In the genomic region with DNA sequence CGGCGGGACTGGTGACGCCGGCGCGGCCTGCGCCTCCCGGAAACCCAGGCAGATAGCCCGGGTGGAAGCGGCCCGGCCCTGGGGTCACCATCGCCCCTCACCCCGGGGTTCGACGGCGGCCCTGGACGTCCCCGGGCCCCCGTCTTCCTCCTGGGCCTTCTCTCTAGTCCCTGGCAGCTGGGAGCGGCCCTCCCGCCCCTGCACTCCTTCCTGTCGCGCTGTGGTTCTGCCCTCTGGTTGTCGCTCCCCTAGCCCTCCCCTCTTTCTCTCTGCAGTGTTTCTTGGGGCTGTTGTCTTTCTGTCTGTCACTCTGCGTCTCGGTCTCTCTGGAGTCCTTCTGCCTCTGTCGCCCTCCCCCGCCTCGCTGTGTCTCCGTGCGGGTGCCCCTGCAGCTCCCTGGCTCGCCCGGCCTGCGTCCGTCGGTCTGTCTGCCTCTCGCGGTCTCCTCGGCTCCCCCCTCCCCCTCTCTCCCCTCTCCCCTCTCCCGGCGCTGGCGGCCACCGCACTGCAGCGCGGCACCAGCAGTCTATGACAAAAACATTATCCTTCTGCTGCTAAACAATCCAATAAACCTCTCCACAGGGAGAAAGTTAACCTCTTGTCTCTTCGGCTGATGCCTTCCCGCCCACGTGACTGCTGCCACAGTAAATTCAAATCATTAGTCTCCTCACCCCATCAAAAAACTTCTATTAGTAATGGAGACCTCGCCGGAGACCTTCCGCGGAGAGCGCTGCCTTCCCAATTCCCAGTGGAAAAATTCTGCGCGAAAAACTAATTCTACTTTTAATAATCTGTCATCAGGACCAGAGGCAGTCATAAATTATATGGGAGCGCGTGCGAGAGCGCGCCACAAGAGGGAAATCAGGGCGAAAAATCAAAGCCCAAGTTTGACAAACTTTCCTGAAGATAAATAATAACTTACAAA, we compare ENCODE assay signal across 9 cellular contexts.
DNase-seq lines count a peak whose midpoint lies in the region; ATAC-seq and TF ChIP-seq lines count a peak whose summit lies in the region.
"Had no signal": no experiment of that assay in that cellular context is flagged by ENCODE, and none has a peak within 500 bp of the region (broad histone marks: within the 10 kb centered on the region; RNA-seq: fewer than 3 reads in every experiment).

No MANE protein-coding gene starts in this region.

- H3K4me3 Mint-ChIP-seq in neural progenitor cell, result peak overlapping the region; percentile 82

- peaks cover 58% of the 10 kb centered on the region for H3K27me3 Mint-ChIP-seq in neural progenitor cell (ENCODE audit: insufficient read depth, low read depth)

- H3K9ac ChIP-seq in neural progenitor cell, result no peak overlapping the region

- peaks cover 11% of the 10 kb centered on the region for H3K9me3 Mint-ChIP-seq in neural progenitor cell

- H3K27me3 ChIP-seq in neural progenitor cell, result peaks cover 89% of the 10 kb centered on the region

- no peaks in the 10 kb centered on the region for H3K79me2 ChIP-seq in neural progenitor cell (ENCODE audit: low read depth)

- peaks cover 2% of the 10 kb centered on the region for H3K36me3 Mint-ChIP-seq in neural progenitor cell

- H3F3A ChIP-seq in neural progenitor cell (ENCODE audit: low read depth), result peaks cover 25% of the 10 kb centered on the region

- H3K4me3 ChIP-seq in neural progenitor cell, result peak overlapping the region; percentile 47

- no peak overlapping the region for H2AFZ ChIP-seq in neural progenitor cell (replicated peaks)

- peak overlapping the region; percentile 71 for H3K4me2 ChIP-seq in neural progenitor cell

- TF ChIP-seq CTCF in neural progenitor cell (IDR thresholded peaks at IDR 0.05), result no peak

- DNase-seq in ELF-1 (ENCODE audit: low read depth, low spot score) (peak; percentile 71), OCI-M1 (lab: John Stamatoyannopoulos, UW) (peak; percentile 26), neural progenitor cell (ENCODE audit: low spot score) (peak; percentile 67), SKM-1 (lab: John Stamatoyannopoulos, UW; ENCODE audit: unreplicated experiment) (no peak), NOMO-1 treated with dmso at 0.1 percent for 144 hours (lab: John Stamatoyannopoulos, UW; ENCODE audit: unreplicated experiment) (no peak)
- peak; percentile 13 for DNase-seq in central memory CD4-positive, alpha-beta T cell
- DNase-seq: SHP77 treated with DMSO at 0.1 percent for 48 hours had no signal

- H3K27ac Mint-ChIP-seq in neural progenitor cell, result no peak overlapping the region

- H3K4me1 ChIP-seq in neural progenitor cell, result peaks cover 36% of the 10 kb centered on the region

- peaks cover 64% of the 10 kb centered on the region for H4K20me1 ChIP-seq in neural progenitor cell (ENCODE audit: low read depth)

- H3K36me3 ChIP-seq in neural progenitor cell, result no peaks in the 10 kb centered on the region

- no peak for ATAC-seq in GM19324 (IDR thresholded peaks at IDR 0.05; ENCODE audit: low FRiP score, unreplicated experiment)
- ATAC-seq in HG03354 (IDR thresholded peaks at IDR 0.05; ENCODE audit: poor library complexity, severe bottlenecking, unreplicated experiment), result no peak

- no peaks in the 10 kb centered on the region for H3K9me3 ChIP-seq in neural progenitor cell (ENCODE audit: low read depth)

- no peak overlapping the region for H3K27ac ChIP-seq in neural progenitor cell

- peaks cover 31% of the 10 kb centered on the region for H3K4me1 Mint-ChIP-seq in neural progenitor cell

Comparison
In these comparisons a context has a peak if more than half of its experiments do, and no peak if none do; other contexts are left out.
1. DNase-seq: peak in ELF-1 (single experiment), OCI-M1 (single experiment), central memory CD4-positive, alpha-beta T cell (single experiment) and neural progenitor cell (single experiment); none in SKM-1 (single experiment) and NOMO-1 treated with dmso at 0.1 percent for 144 hours (single experiment).